Comparison of ENCODE assay signal across 1 cellular context in the genomic region with DNA sequence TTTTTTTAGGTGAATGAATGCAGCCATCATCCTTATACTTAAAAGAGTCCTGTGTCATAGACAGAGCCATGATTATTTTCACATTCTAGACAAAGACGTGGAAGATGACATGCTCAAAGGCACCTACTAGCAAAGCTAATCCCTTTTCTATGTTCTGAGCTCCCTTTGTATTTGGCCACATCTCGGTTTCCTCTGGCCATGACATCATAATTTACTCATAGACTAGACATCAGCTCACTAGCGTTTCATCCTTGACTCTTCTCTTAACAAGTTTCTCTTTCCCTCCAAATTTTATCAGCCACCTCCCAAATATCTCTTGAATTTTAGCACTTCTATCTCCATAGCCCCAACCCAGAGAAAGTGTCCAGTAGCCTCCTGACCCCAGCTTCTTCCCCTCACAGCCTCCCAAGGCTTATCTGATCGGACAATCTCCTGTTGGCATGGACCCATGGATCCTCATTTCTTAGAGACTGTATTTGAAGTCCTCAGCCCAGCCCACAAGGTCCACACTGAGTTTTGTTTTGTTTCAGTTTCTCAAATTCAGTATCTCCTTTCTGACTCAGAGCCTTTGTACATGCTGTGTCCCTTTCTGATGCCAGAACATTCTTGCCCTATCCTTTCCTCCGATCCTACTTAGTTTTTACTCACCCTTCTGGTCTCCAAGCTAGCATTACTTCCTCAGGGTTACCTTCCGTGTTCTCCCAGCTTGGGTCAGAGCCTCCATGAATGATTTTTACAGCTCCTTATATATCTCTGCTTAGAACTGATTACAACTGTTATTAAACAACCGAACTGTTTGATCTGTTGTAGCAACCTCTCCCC.
TF ChIP-seq lines count a peak whose summit lies in the region.

No MANE protein-coding gene starts in this region.

TF ChIP-seq in HepG2, 621 proteins besides CTCF, POLR2A, EP300 and RAD21:
- no peak for TF ChIP-seq ZNF367 (CRISPR knock-in tag; IDR thresholded peaks at IDR 0.05; ENCODE audit: borderline replicate concordance)
- no peak for TF ChIP-seq TSC22D2 (CRISPR knock-in tag; IDR thresholded peaks at IDR 0.05; ENCODE audit: borderline replicate concordance)
- TF ChIP-seq CREB1 (IDR thresholded peaks at IDR 0.05) = peak; percentile 12; the same call in 1 of the 2 replicates
- TF ChIP-seq CREB1 (CRISPR knock-in tag; IDR thresholded peaks at IDR 0.05) = no peak
- no peak for TF ChIP-seq JUN (CRISPR knock-in tag; IDR thresholded peaks at IDR 0.05)
- no peak for TF ChIP-seq RORA (CRISPR knock-in tag; IDR thresholded peaks at IDR 0.05)
- TF ChIP-seq ZNF230 (CRISPR knock-in tag; IDR thresholded peaks at IDR 0.05) = no peak
- peak; percentile 80 for TF ChIP-seq ATF7 (IDR thresholded peaks at IDR 0.05)
- no peak for TF ChIP-seq ATF7 (CRISPR knock-in tag; IDR thresholded peaks at IDR 0.05)
- TF ChIP-seq, protein P1, sequence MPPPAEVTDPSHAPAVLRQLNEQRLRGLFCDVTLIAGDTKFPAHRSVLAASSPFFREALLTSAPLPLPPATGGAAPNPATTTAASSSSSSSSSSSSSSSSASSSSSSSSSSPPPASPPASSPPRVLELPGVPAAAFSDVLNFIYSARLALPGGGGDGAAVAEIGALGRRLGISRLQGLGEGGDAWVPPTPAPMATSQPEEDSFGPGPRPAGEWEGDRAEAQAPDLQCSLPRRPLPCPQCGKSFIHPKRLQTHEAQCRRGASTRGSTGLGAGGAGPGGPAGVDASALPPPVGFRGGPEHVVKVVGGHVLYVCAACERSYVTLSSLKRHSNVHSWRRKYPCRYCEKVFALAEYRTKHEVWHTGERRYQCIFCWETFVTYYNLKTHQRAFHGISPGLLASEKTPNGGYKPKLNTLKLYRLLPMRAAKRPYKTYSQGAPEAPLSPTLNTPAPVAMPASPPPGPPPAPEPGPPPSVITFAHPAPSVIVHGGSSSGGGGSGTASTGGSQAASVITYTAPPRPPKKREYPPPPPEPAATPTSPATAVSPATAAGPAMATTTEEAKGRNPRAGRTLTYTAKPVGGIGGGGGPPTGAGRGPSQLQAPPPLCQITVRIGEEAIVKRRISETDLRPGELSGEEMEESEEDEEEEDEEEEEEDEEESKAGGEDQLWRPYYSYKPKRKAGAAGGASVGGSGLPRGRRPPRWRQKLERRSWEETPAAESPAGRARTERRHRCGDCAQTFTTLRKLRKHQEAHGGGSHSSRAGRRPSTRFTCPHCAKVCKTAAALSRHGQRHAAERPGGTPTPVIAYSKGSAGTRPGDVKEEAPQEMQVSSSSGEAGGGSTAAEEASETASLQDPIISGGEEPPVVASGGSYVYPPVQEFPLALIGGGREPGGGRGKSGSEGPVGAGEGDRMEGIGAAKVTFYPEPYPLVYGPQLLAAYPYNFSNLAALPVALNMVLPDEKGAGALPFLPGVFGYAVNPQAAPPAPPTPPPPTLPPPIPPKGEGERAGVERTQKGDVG (CRISPR knock-in tag; IDR thresholded peaks at IDR 0.05; ENCODE audit: borderline replicate concordance) = no peak
- no peak for TF ChIP-seq EZH2 (conservative IDR thresholded peaks at IDR 0.05; ENCODE audit: low read depth, low read length)
- no peak for TF ChIP-seq ELF3 (CRISPR knock-in tag; IDR thresholded peaks at IDR 0.05)
- no peak for TF ChIP-seq IRX3 (CRISPR knock-in tag; IDR thresholded peaks at IDR 0.05; ENCODE audit: borderline replicate concordance, low read depth)
- TF ChIP-seq, protein P2, sequence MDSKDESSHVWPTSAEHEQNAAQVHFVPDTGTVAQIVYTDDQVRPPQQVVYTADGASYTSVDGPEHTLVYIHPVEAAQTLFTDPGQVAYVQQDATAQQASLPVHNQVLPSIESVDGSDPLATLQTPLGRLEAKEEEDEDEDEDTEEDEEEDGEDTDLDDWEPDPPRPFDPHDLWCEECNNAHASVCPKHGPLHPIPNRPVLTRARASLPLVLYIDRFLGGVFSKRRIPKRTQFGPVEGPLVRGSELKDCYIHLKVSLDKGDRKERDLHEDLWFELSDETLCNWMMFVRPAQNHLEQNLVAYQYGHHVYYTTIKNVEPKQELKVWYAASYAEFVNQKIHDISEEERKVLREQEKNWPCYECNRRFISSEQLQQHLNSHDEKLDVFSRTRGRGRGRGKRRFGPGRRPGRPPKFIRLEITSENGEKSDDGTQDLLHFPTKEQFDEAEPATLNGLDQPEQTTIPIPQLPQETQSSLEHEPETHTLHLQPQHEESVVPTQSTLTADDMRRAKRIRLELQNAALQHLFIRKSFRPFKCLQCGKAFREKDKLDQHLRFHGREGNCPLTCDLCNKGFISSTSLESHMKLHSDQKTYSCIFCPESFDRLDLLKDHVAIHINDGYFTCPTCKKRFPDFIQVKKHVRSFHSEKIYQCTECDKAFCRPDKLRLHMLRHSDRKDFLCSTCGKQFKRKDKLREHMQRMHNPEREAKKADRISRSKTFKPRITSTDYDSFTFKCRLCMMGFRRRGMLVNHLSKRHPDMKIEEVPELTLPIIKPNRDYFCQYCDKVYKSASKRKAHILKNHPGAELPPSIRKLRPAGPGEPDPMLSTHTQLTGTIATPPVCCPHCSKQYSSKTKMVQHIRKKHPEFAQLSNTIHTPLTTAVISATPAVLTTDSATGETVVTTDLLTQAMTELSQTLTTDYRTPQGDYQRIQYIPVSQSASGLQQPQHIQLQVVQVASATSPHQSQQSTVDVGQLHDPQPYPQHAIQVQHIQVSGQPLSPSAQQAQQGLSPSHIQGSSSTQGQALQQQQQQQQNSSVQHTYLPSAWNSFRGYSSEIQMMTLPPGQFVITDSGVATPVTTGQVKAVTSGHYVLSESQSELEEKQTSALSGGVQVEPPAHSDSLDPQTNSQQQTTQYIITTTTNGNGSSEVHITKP (CRISPR knock-in tag; IDR thresholded peaks at IDR 0.05; ENCODE audit: low read depth) = no peak
- TF ChIP-seq ZNF101 (CRISPR knock-in tag; IDR thresholded peaks at IDR 0.05; ENCODE audit: borderline replicate concordance, low read depth) = no peak
- no peak for TF ChIP-seq ZBTB3 (CRISPR knock-in tag; IDR thresholded peaks at IDR 0.05; ENCODE audit: borderline replicate concordance, low read depth)
